12 cellular contexts compared by ENCODE assay signal in the genomic region with DNA sequence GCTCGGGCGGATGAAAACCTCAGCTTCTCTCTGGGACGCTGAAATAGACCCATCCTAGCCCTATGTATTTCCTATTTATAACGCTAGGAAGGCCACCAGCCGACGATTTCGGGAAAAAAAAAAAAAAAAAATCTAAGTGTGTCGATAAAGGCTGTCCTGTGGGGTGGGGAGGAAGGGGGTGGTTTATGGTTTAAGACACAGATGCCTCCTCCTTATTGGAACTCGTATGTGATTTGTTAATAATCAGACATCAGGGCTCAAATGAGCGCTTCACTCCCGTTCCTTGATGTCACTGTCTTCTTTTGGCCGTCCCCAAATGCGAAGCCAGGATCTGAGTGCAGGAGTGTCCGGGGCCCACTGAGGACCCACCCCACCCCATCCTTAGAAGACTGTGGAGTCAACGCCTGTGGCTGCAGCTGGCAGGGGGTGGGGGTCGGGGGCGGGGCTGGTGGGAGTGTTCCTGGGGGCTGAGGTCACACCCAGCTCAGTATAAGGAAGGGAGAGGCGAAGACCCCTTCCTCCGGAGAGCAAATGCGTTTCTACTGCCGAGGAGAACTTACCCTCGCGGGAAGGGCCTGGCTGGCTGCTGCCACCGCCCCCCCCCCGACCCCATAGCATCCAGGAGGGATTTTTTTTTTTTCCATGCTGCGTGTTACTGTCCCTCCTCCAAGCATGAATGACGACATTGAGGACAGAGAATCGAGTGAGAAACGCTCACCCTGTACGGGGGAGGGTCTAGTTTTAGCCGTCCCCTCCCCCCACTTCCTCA. TPM values are rescaled to one million over a fixed set of nuclear protein-coding genes. Genes with fewer than 3 reads are reported as not detected.
DNase-seq lines count a peak whose midpoint lies in the region; ATAC-seq, FAIRE-seq and TF ChIP-seq lines count a peak whose summit lies in the region.
"Had no signal": no experiment of that assay in that cellular context is flagged by ENCODE, and none has a peak within 500 bp of the region (broad histone marks: within the 10 kb centered on the region; RNA-seq: fewer than 3 reads in every experiment).

No MANE protein-coding gene starts in this region.

- H3K4me3 ChIP-seq in DND-41 (ENCODE audit: low read depth in 1 of 2, low read length in 2 of 2): no peak overlapping the region
- H3K4me3 ChIP-seq in astrocyte (ENCODE audit: insufficient read depth, low read depth, low read length): no peak overlapping the region
- peak overlapping the region; percentile 89 for H3K4me3 ChIP-seq in neural cell (ENCODE audit: low read length)
- H3K4me3 ChIP-seq in MM.1S (ENCODE audit: low read length): no peak overlapping the region

- H3K27ac ChIP-seq in DND-41 (ENCODE audit: low read length) (no peak overlapping the region), astrocyte (ENCODE audit: low read depth, low read length) (no peak overlapping the region), neural cell (ENCODE audit: low read length) (peak overlapping the region; percentile 99), MM.1S (ENCODE audit: low read length) (no peak overlapping the region)
- no peak overlapping the region for H3K27ac ChIP-seq in CD4-positive, alpha-beta T cell (ENCODE audit: low read depth, low read length)
- H3K27ac ChIP-seq: cardiac muscle cell had no signal

- H3K9ac ChIP-seq in DND-41 (ENCODE audit: low read depth, low read length) (no peak overlapping the region), astrocyte (ENCODE audit: low read length) (no peak overlapping the region), neural cell (ENCODE audit: low read length) (peak overlapping the region; percentile 99), MM.1S (ENCODE audit: low read length) (no peak overlapping the region)

- peak; percentile 17 for TF ChIP-seq RAD21 in neural cell (conservative IDR thresholded peaks at IDR 0.05)

- no peak overlapping the region for H3K4me2 ChIP-seq in DND-41 (ENCODE audit: insufficient read depth, low read length)
- no peak overlapping the region for H3K4me2 ChIP-seq in astrocyte (ENCODE audit: low read length)
- H3K4me2 ChIP-seq in neural cell (ENCODE audit: low read length): peak overlapping the region; percentile 94
- H3K4me2 ChIP-seq in MM.1S (ENCODE audit: low read depth, low read length): no peak overlapping the region

- POLR2A ChIA-PET in CD4-positive, alpha-beta T cell (lab: Charles Lee): interaction anchor here (0.6 kb wide), 1 partner anchor 189 kb away, joined by 3 read pairs; no protein-coding TSS in a partner anchor

- peak; percentile 27 for TF ChIP-seq EP300 in neural cell (conservative IDR thresholded peaks at IDR 0.05; ENCODE audit: poor library complexity, severe bottlenecking)

- peak; percentile 21 for DNase-seq in DND-41
- DNase-seq in MV-4-11 (lab: John Stamatoyannopoulos, UW): peak; percentile 25
- DNase-seq in astrocyte (ENCODE audit: low read depth): no peak
- DNase-seq in MM.1S: no peak
- no peak for DNase-seq in CD4-positive, alpha-beta T cell
- DNase-seq: activated CD4-positive, alpha-beta T cell treated with anti-CD3 and anti-CD28 coated beads for 36 hours; DMS153 had no signal

- no peaks in the 10 kb centered on the region for H3K4me1 Mint-ChIP-seq in astrocyte (ENCODE audit: low read depth, unreplicated experiment)
- H3K4me1 Mint-ChIP-seq in CD4-positive, alpha-beta T cell (ENCODE audit: low read depth): peaks cover 7% of the 10 kb centered on the region

- no peak for FAIRE-seq in astrocyte (lab: Jason Lieb, UNC)

- peaks cover 2% of the 10 kb centered on the region for H3K9me3 Mint-ChIP-seq in astrocyte (ENCODE audit: unreplicated experiment)
- H3K9me3 Mint-ChIP-seq in CD4-positive, alpha-beta T cell: no peaks in the 10 kb centered on the region

- H4K20me1 ChIP-seq in DND-41 (ENCODE audit: insufficient read depth, low read length) (no peaks in the 10 kb centered on the region), astrocyte (ENCODE audit: insufficient read depth, low read length) (no peaks in the 10 kb centered on the region), neural cell (ENCODE audit: insufficient read depth) (peaks cover 4% of the 10 kb centered on the region), MM.1S (ENCODE audit: insufficient read depth, low read length) (0 out of 2 replicates have a peak, but pooled peaks cover 3% of the 10 kb centered on the region)

- no peaks in the 10 kb centered on the region for H3K36me3 Mint-ChIP-seq in astrocyte (ENCODE audit: low read depth, unreplicated experiment)
- H3K36me3 Mint-ChIP-seq in CD4-positive, alpha-beta T cell (ENCODE audit: low read depth): no peaks in the 10 kb centered on the region

- H3K79me2 ChIP-seq in DND-41 (ENCODE audit: insufficient read depth, low read length): no peaks in the 10 kb centered on the region
- H3K79me2 ChIP-seq in astrocyte (ENCODE audit: insufficient read depth, low read length): no peaks in the 10 kb centered on the region
- H3K79me2 ChIP-seq in neural cell (replicated peaks; ENCODE audit: insufficient read depth, low read length): peaks cover 32% of the 10 kb centered on the region
- no peaks in the 10 kb centered on the region for H3K79me2 ChIP-seq in MM.1S (ENCODE audit: low read length)

- peaks cover 32% of the 10 kb centered on the region for H3K27me3 Mint-ChIP-seq in astrocyte (ENCODE audit: low read depth, unreplicated experiment)
- H3K27me3 Mint-ChIP-seq in CD4-positive, alpha-beta T cell: peaks cover 66% of the 10 kb centered on the region

- ATAC-seq in DND-41 (ENCODE audit: insufficient read depth, low read depth) (peak; percentile 52; the same call in 1 of the 3 replicates), GM19324 (IDR thresholded peaks at IDR 0.05; ENCODE audit: low FRiP score, unreplicated experiment) (no peak), GM21825 (IDR thresholded peaks at IDR 0.05; ENCODE audit: unreplicated experiment) (no peak)
- no peak for ATAC-seq in CD4-positive, alpha-beta T cell (ENCODE audit: poor library complexity)
- ATAC-seq: activated CD4-positive, alpha-beta T cell treated with anti-CD3 and anti-CD28 coated beads for 36 hours had no signal

- peak overlapping the region; percentile 77 for H3K4me3 Mint-ChIP-seq in astrocyte (ENCODE audit: unreplicated experiment)
- H3K4me3 Mint-ChIP-seq in CD4-positive, alpha-beta T cell: no peak overlapping the region
- H3K4me3 Mint-ChIP-seq: activated CD4-positive, alpha-beta T cell treated with anti-CD3 and anti-CD28 coated beads for 36 hours had no signal

- TF ChIP-seq CTCF in DND-41 (IDR thresholded peaks at IDR 0.05; ENCODE audit: borderline replicate concordance, extremely low read depth, low read length, poor library complexity, severe bottlenecking): no peak
- no peak for TF ChIP-seq CTCF in astrocyte (IDR thresholded peaks at IDR 0.05; ENCODE audit: insufficient read depth, low read depth, low read length)
- TF ChIP-seq CTCF in neural cell (IDR thresholded peaks at IDR 0.05; ENCODE audit: poor library complexity, severe bottlenecking): peak; percentile 8
- TF ChIP-seq CTCF in MM.1S (IDR thresholded peaks at IDR 0.05; ENCODE audit: low read length): no peak
- no peak for TF ChIP-seq CTCF in CD4-positive, alpha-beta T cell (IDR thresholded peaks at IDR 0.05)

- H3K9me3 ChIP-seq in DND-41 (ENCODE audit: insufficient read depth, low read length, severe bottlenecking): no peaks in the 10 kb centered on the region
- H3K9me3 ChIP-seq in astrocyte (ENCODE audit: insufficient read depth, low read depth, low read length): no peaks in the 10 kb centered on the region
- H3K9me3 ChIP-seq in neural cell (ENCODE audit: low read length): no peaks in the 10 kb centered on the region
- no peaks in the 10 kb centered on the region for H3K9me3 ChIP-seq in MM.1S (replicated peaks; ENCODE audit: insufficient read depth, low read length)
- no peaks in the 10 kb centered on the region for H3K9me3 ChIP-seq in CD4-positive, alpha-beta T cell (ENCODE audit: control insufficient read depth, low read length)

- intact Hi-C loops in CD4-positive, alpha-beta T cell (cut with DNase I, micrococcal nuclease): no loop called here

- no peaks in the 10 kb centered on the region; the same call in 1 of the 2 replicates for H3K4me1 ChIP-seq in DND-41 (ENCODE audit: insufficient read depth, low read length)
- H3K4me1 ChIP-seq in astrocyte (ENCODE audit: insufficient read depth, low read length): peaks cover 2% of the 10 kb centered on the region
- no peaks in the 10 kb centered on the region for H3K4me1 ChIP-seq in MM.1S (ENCODE audit: low read length)

- H3F3A ChIP-seq in neural cell (ENCODE audit: insufficient read depth, low read length, poor library complexity, severe bottlenecking) (no peaks in the 10 kb centered on the region), MM.1S (ENCODE audit: insufficient read depth, low read length) (no peaks in the 10 kb centered on the region)

- no peaks in the 10 kb centered on the region for H3K9me2 ChIP-seq in neural cell (ENCODE audit: insufficient read depth, low read length)
- H3K9me2 ChIP-seq in MM.1S (replicated peaks; ENCODE audit: insufficient read depth, low read length): no peaks in the 10 kb centered on the region

- H3K36me3 ChIP-seq in DND-41 (ENCODE audit: insufficient read depth, low read length) (no peaks in the 10 kb centered on the region), astrocyte (ENCODE audit: insufficient read depth, low read length) (no peaks in the 10 kb centered on the region), neural cell (ENCODE audit: insufficient read depth, low read length) (peaks cover 10% of the 10 kb centered on the region), MM.1S (replicated peaks; ENCODE audit: insufficient read depth, low read length) (no peaks in the 10 kb centered on the region)
- H3K36me3 ChIP-seq: cardiac muscle cell had no signal

- CTCF ChIA-PET in CD4-positive, alpha-beta T cell (lab: Charles Lee): no interaction called here

- no peak overlapping the region for H3K27ac Mint-ChIP-seq in astrocyte (ENCODE audit: unreplicated experiment)
- no peak overlapping the region for H3K27ac Mint-ChIP-seq in CD4-positive, alpha-beta T cell
- H3K27ac Mint-ChIP-seq: activated CD4-positive, alpha-beta T cell treated with anti-CD3 and anti-CD28 coated beads for 36 hours had no signal

- no peak overlapping the region for H2AFZ ChIP-seq in DND-41 (ENCODE audit: low read depth, low read length)
- no peak overlapping the region for H2AFZ ChIP-seq in astrocyte (ENCODE audit: low read depth, low read length)
- H2AFZ ChIP-seq in neural cell (ENCODE audit: low read depth, low read length): peak overlapping the region; percentile 68
- H2AFZ ChIP-seq in MM.1S (ENCODE audit: low read length): no peak overlapping the region

- H3K27me3 ChIP-seq in DND-41 (ENCODE audit: insufficient read depth, low read length, poor library complexity) (no peaks in the 10 kb centered on the region), astrocyte (ENCODE audit: insufficient read depth, low read length) (peaks cover 12% of the 10 kb centered on the region), neural cell (ENCODE audit: insufficient read depth, low read depth, low read length) (no peaks in the 10 kb centered on the region), MM.1S (replicated peaks; ENCODE audit: insufficient read depth, low read length) (peaks cover 91% of the 10 kb centered on the region)
- H3K27me3 ChIP-seq in CD4-positive, alpha-beta T cell (ENCODE audit: control insufficient read depth, insufficient read depth, low read length): peaks cover 63% of the 10 kb centered on the region

RNA-seq across cellular contexts. Expression of gene ATCAY, which starts 1.0 kb away (rescaled TPM):
- 4.5 and 6.5 TPM in 2 replicates for total RNA-seq in astrocyte
- polyA plus RNA-seq in neural cell: 73.8 and 85.0 TPM in 2 replicates
- polyA minus RNA-seq in neural cell: 135 and 153 TPM in 2 replicates
- not detected for total RNA-seq in CD4-positive, alpha-beta T cell
- total RNA-seq: kidney epithelial cell had no signal

RNA-seq across cellular contexts. Expression of gene ZFR2, which starts 12.6 kb away (rescaled TPM):
- total RNA-seq in astrocyte: 2.0 and 2.1 TPM in 2 replicates
- polyA plus RNA-seq in neural cell: 9.0 and 16.9 TPM in 2 replicates
- 5.8 and 8.3 TPM in 2 replicates for polyA minus RNA-seq in neural cell
- total RNA-seq in CD4-positive, alpha-beta T cell: under 1 TPM; 0.73 to 0.82 TPM

RNA-seq across cellular contexts. Expression of gene NMRK2, which starts 51.4 kb away (rescaled TPM):
- total RNA-seq in astrocyte: 0.73 TPM in 1 of 2 replicates, not detected in the other
- not detected in 2 replicates for polyA plus RNA-seq in neural cell
- not detected in 2 replicates for polyA minus RNA-seq in neural cell
- not detected for total RNA-seq in CD4-positive, alpha-beta T cell
- total RNA-seq: activated CD4-positive, alpha-beta T cell treated with anti-CD3 and anti-CD28 coated beads for 36 hours; kidney epithelial cell had no signal

Comparison
In these comparisons a context has a peak if more than half of its experiments do, and no peak if none do; other contexts are left out.
1. DNase-seq: peak in DND-41 (single experiment) and MV-4-11 (single experiment); none in astrocyte (single experiment), MM.1S (single experiment) and CD4-positive, alpha-beta T cell (0 of 10).